ENCODE assay signal across 9 cellular contexts in genomic region chr20:49384437-49385434, GRCh38.
DNase-seq lines count a peak whose midpoint lies in the region; ATAC-seq lines count a peak whose summit lies in the region.
"Had no signal": no experiment of that assay in that cellular context is flagged by ENCODE, and none has a peak within 500 bp of the region (broad histone marks: within the 10 kb centered on the region; RNA-seq: fewer than 3 reads in every experiment).

No MANE protein-coding gene starts in this region.

- H3K9me3 Mint-ChIP-seq in central memory CD8-positive, alpha-beta T cell = no peaks in the 10 kb centered on the region

- DNase-seq in NCI-H1436 (lab: John Stamatoyannopoulos, UW) = peak; percentile 45
- no peak for DNase-seq in NCI-H1436 treated with DMSO at 0.1 percent for 48 hours (lab: John Stamatoyannopoulos, UW)
- peak; percentile 17 for DNase-seq in NCI-H2107 treated with DMSO at 0.1 percent for 48 hours (lab: John Stamatoyannopoulos, UW; ENCODE audit: unreplicated experiment)
- peak; percentile 22 for DNase-seq in activated CD4-positive, CD25-positive, alpha-beta regulatory T cell treated with anti-CD3 and anti-CD28 coated beads, Interleukin-2, amount 50 U/mL, for 16 hours (ENCODE audit: low read depth, low spot score)
- peak; percentile 14 to 46 for DNase-seq in central memory CD8-positive, alpha-beta T cell (ENCODE audit: low spot score in 2 of 2)
- DNase-seq in left lobe of liver (ENCODE audit: low spot score) = peak; percentile 64
- peak; percentile 15 to 41 (median 24) for DNase-seq in stimulated activated CD4-positive, alpha-beta T cell treated with anti-CD3 and anti-CD28 coated beads, TNF-alpha, amount 100 ng/mL, for 4 hours (ENCODE audit: low read depth in 3 of 3)
- no peak for DNase-seq in GOT3 (lab: John Stamatoyannopoulos, UW)

- no peak overlapping the region for H3K27ac Mint-ChIP-seq in central memory CD8-positive, alpha-beta T cell (ENCODE audit: low read depth)
- H3K27ac Mint-ChIP-seq: memory B cell had no signal

- no peaks in the 10 kb centered on the region for H3K36me3 Mint-ChIP-seq in central memory CD8-positive, alpha-beta T cell (ENCODE audit: insufficient read depth)
- H3K36me3 Mint-ChIP-seq: memory B cell had no signal

- peaks cover 79% of the 10 kb centered on the region for H3K27me3 Mint-ChIP-seq in central memory CD8-positive, alpha-beta T cell

- H3K4me3 Mint-ChIP-seq in central memory CD8-positive, alpha-beta T cell = no peak overlapping the region
- H3K4me3 Mint-ChIP-seq: memory B cell had no signal

- no peak for ATAC-seq in central memory CD8-positive, alpha-beta T cell (replicated peaks; ENCODE audit: extremely low read depth, poor library complexity, severe bottlenecking)
- peak; percentile 27 for ATAC-seq in left lobe of liver

- no peaks in the 10 kb centered on the region for H3K4me1 Mint-ChIP-seq in central memory CD8-positive, alpha-beta T cell

Comparison
In these comparisons a context has a peak if more than half of its experiments do, and no peak if none do; other contexts are left out.
1. DNase-seq: peak in NCI-H1436 (single experiment), NCI-H2107 treated with DMSO at 0.1 percent for 48 hours (single experiment), activated CD4-positive, CD25-positive, alpha-beta regulatory T cell treated with anti-CD3 and anti-CD28 coated beads, Interleukin-2, amount 50 U/mL, for 16 hours (single experiment), central memory CD8-positive, alpha-beta T cell (2 of 2), left lobe of liver (single experiment) and stimulated activated CD4-positive, alpha-beta T cell treated with anti-CD3 and anti-CD28 coated beads, TNF-alpha, amount 100 ng/mL, for 4 hours (3 of 3); none in NCI-H1436 treated with DMSO at 0.1 percent for 48 hours (single experiment) and GOT3 (single experiment).